10 cellular contexts compared by ENCODE assay signal in the genomic region with DNA sequence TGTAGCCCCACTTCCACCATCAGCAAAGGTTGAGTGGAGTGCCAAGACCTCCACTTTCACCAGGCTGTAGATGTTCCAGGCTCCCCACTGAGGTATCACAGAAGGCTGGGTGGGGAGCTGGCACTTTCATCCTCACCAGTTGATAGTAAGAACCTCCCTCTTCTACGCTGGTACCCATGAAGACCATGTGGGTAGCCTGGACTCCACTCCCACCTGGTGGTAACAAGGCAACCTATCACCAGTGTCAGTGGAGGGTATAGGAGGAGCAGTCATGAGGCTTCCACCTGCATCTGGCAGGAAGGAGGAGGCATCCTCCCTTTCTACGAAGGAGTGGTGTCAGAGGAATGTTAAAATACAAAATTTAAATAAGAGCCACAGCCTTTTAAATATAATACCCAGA. TPM values are rescaled to one million over a fixed set of nuclear protein-coding genes. Genes with fewer than 3 reads are reported as not detected.
DNase-seq lines count a peak whose midpoint lies in the region; ATAC-seq and TF ChIP-seq lines count a peak whose summit lies in the region.
"Had no signal": no experiment of that assay in that cellular context is flagged by ENCODE, and none has a peak within 500 bp of the region (broad histone marks: within the 10 kb centered on the region; RNA-seq: fewer than 3 reads in every experiment).

No MANE protein-coding gene starts in this region.

- ATAC-seq in GM19372 (IDR thresholded peaks at IDR 0.05; ENCODE audit: low read depth, unreplicated experiment) = peak; percentile 30
- no peak for ATAC-seq in GM18517 (IDR thresholded peaks at IDR 0.05; ENCODE audit: unreplicated experiment)

- no peak for TF ChIP-seq POLR2A in erythroblast (IDR thresholded peaks at IDR 0.05; ENCODE audit: low read length)

- peak; percentile 20 for DNase-seq in EH (ENCODE audit: low read depth)
- peak; percentile 31 for DNase-seq in LHCN-M2 (ENCODE audit: low read depth)
- DNase-seq in erythroblast (lab: John Stamatoyannopoulos, UW) = peak; percentile 8 to 11
- no peak for DNase-seq in activated naive CD4-positive, alpha-beta T cell treated with Interleukin-2 at 50 U/mL for 16 hours
- DNase-seq in GF-D8 (lab: John Stamatoyannopoulos, UW) = no peak
- no peak for DNase-seq in NCI-H226
- DNase-seq: activated naive CD4-positive, alpha-beta T cell; GDM1 had no signal

RNA-seq across cellular contexts. Expression of a gene that starts 4.4 kb away (rescaled TPM):
- 173 and 179 TPM in 2 replicates for total RNA-seq in LHCN-M2 (2014; rRNA removed)
- polyA plus RNA-seq in LHCN-M2 (2012) = 72.5 TPM

RNA-seq across cellular contexts. Expression of a gene that starts 27.3 kb away (rescaled TPM):
- total RNA-seq in LHCN-M2 (2014; rRNA removed) = 8.5 and 9.1 TPM in 2 replicates
- 4.7 TPM for polyA plus RNA-seq in LHCN-M2 (2012)

Comparison
In these comparisons a context has a peak if more than half of its experiments do, and no peak if none do; other contexts are left out.
1. DNase-seq: peak in EH (single experiment), LHCN-M2 (single experiment) and erythroblast (2 of 2); none in activated naive CD4-positive, alpha-beta T cell treated with Interleukin-2 at 50 U/mL for 16 hours (single experiment), GF-D8 (single experiment) and NCI-H226 (single experiment).